ENCODE assay signal across 1 cellular context in the genomic region with DNA sequence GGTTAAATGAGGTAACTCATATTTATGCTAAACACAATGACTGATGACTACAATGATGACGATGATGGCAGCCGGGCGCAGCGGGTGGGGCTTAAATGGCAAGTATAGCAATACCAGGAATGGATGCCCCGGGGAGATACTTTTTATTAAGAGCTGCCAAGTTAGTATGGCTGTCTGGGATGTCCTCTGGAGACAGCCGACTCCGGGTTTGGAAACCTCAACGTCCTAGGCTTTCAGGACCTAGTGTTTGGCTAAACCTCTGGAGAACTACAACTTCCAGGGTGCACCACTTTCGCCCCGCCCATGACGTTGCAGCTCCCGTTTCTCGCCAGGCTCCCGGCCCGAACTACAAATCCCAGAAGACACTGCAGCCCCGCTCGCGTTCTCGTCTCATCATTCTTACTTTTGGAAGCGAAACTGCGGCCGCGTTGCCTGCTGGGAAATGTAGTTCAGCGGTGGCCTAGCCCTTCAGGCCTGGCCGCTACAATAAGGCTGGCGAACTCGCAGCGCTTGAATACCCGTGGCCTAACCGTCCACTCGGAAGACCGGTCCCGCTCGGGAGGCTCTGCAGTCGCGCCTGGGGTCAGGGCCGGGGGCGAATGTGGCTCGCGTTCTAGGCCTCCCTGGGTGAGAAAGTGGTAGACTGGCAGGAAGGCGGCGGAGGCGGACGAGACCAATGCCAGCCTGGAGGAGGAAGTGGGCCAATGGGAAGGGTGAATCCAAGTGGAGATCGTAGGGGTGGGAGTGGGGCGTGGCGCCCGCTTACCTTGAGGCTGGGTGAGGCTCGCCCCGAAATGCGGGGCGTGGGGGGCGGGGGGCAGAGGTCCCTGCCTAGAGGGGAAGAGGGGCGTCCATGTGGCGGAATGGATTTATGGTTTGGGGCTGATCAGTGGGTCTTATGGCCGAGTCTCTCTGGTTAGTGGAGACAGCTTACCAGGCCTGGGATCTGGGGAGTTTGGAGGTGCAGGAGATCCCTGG.
A peak's percentile ranks its signal among the peaks of the same experiment; 100 is the strongest.
TF ChIP-seq lines count a peak whose summit lies in the region.

A gene (plus strand): TSS at position 463 of the 978 bp plus-strand sequence. CDS start 2,221 bp downstream, outside the sequence.

TF ChIP-seq in K562, 482 proteins besides CTCF, POLR2A, EP300 and RAD21 (continued from another document and continues in another):
- TF ChIP-seq, protein P1, sequence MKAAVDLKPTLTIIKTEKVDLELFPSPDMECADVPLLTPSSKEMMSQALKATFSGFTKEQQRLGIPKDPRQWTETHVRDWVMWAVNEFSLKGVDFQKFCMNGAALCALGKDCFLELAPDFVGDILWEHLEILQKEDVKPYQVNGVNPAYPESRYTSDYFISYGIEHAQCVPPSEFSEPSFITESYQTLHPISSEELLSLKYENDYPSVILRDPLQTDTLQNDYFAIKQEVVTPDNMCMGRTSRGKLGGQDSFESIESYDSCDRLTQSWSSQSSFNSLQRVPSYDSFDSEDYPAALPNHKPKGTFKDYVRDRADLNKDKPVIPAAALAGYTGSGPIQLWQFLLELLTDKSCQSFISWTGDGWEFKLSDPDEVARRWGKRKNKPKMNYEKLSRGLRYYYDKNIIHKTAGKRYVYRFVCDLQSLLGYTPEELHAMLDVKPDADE (conservative IDR thresholded peaks at IDR 0.05; ENCODE audit: control insufficient read depth, low read depth, low read length): peak; percentile 97
- TF ChIP-seq TCF7L2 (IDR thresholded peaks at IDR 0.05; ENCODE audit: low read depth, low read length) (peak; percentile 85), ZNF584 (CRISPR knock-in tag; IDR thresholded peaks at IDR 0.05; ENCODE audit: low read depth) (peak; percentile 57; the same call in 1 of the 2 replicates), GTF2E2 (tag; IDR thresholded peaks at IDR 0.05) (no peak), PHF8 (IDR thresholded peaks at IDR 0.05; ENCODE audit: borderline replicate concordance, low read length) (peak; percentile 90; the same call in 1 of the 2 replicates), ZNF143 (CRISPR knock-in tag; IDR thresholded peaks at IDR 0.05) (peak; percentile 99), RB1 (IDR thresholded peaks at IDR 0.05; ENCODE audit: low read depth) (peak; percentile 3; the same call in 1 of the 2 replicates), KLF1 (tag; IDR thresholded peaks at IDR 0.05) (peak; percentile 80), ETV5 (CRISPR knock-in tag; IDR thresholded peaks at IDR 0.05; ENCODE audit: low read depth) (peak; percentile 40; the same call in 1 of the 2 replicates), ELF1 (tag; IDR thresholded peaks at IDR 0.05) (peak; percentile 53), FOXP1 (CRISPR knock-in tag; IDR thresholded peaks at IDR 0.05) (peak; percentile 72; the same call in 1 of the 2 replicates), HCFC1 (IDR thresholded peaks at IDR 0.05; ENCODE audit: low read depth, low read length) (peak; percentile 95), SUPT5H (IDR thresholded peaks at IDR 0.05) (peak; percentile 73), SP1 (CRISPR knock-in tag; IDR thresholded peaks at IDR 0.05) (peak; percentile 94), TAF1 (IDR thresholded peaks at IDR 0.05; ENCODE audit: control insufficient read depth, extremely low read depth, insufficient read depth, low read length, severe bottlenecking) (peak; percentile 51), NONO (IDR thresholded peaks at IDR 0.05; ENCODE audit: low read depth in 2 of 2, low read length in 1 of 2) (peak in 1 of 2 experiments; percentile 95; a peak in 2 of 4 replicates), HDAC1 (IDR thresholded peaks at IDR 0.05) (peak in 1 of 2 experiments; percentile 77; a peak in 2 of 4 replicates), NR2C1 (IDR thresholded peaks at IDR 0.05) (no peak), NR2C1 (tag; IDR thresholded peaks at IDR 0.05) (peak; percentile 72), YY1 (IDR thresholded peaks at IDR 0.05; ENCODE audit: borderline replicate concordance in 1 of 3, control insufficient read depth in 1 of 3, extremely low read depth in 1 of 3, insufficient read depth in 3 of 3, insufficient read length in 1 of 3, insufficient replicate concordance in 2 of 3, low read depth in 1 of 3, low read length in 2 of 3) (peak in 2 of 3 experiments; percentile 40), HNRNPUL1 (IDR thresholded peaks at IDR 0.05; ENCODE audit: low read length) (no peak), FOXK2 (conservative IDR thresholded peaks at IDR 0.05 in 1 of 2, IDR thresholded peaks at IDR 0.05 in 1 of 2; ENCODE audit: low read depth in 2 of 2) (peak in 1 of 2 experiments; percentile 98; a peak in 2 of 4 replicates), POLR2AphosphoS5 (IDR thresholded peaks at IDR 0.05; ENCODE audit: control insufficient read depth, insufficient read depth, low read depth, low read length) (peak; percentile 40), ZNF408 (CRISPR knock-in tag; IDR thresholded peaks at IDR 0.05; ENCODE audit: low read depth) (no peak), GABPA (tag; conservative IDR thresholded peaks at IDR 0.05; ENCODE audit: low read depth) (peak; percentile 61), EP400 (IDR thresholded peaks at IDR 0.05) (peak; percentile 65), CBX5 (IDR thresholded peaks at IDR 0.05; ENCODE audit: borderline replicate concordance, low read depth) (no peak), C11orf30 (IDR thresholded peaks at IDR 0.05; ENCODE audit: low read depth) (peak; percentile 44), SPI1 (IDR thresholded peaks at IDR 0.05; ENCODE audit: borderline replicate concordance, low read depth, low read length) (peak; percentile 86), IRF2 (CRISPR knock-in tag; IDR thresholded peaks at IDR 0.05) (peak; percentile 86), FOXA3 (CRISPR knock-in tag; conservative IDR thresholded peaks at IDR 0.05 in 1 of 2, IDR thresholded peaks at IDR 0.05 in 1 of 2) (peak in 1 of 2 experiments; percentile 31; a peak in 1 of 4 replicates), JUN (IDR thresholded peaks at IDR 0.05; ENCODE audit: borderline replicate concordance, low read depth, low read length) (no peak), JUN (CRISPR knock-in tag; IDR thresholded peaks at IDR 0.05; ENCODE audit: borderline replicate concordance) (0 out of 2 replicates have a peak, but pooled peaks have one; percentile 35), TEAD1 (CRISPR knock-in tag; IDR thresholded peaks at IDR 0.05) (peak in 1 of 2 experiments; percentile 45; a peak in 1 of 4 replicates)
- TF ChIP-seq, protein P2, sequence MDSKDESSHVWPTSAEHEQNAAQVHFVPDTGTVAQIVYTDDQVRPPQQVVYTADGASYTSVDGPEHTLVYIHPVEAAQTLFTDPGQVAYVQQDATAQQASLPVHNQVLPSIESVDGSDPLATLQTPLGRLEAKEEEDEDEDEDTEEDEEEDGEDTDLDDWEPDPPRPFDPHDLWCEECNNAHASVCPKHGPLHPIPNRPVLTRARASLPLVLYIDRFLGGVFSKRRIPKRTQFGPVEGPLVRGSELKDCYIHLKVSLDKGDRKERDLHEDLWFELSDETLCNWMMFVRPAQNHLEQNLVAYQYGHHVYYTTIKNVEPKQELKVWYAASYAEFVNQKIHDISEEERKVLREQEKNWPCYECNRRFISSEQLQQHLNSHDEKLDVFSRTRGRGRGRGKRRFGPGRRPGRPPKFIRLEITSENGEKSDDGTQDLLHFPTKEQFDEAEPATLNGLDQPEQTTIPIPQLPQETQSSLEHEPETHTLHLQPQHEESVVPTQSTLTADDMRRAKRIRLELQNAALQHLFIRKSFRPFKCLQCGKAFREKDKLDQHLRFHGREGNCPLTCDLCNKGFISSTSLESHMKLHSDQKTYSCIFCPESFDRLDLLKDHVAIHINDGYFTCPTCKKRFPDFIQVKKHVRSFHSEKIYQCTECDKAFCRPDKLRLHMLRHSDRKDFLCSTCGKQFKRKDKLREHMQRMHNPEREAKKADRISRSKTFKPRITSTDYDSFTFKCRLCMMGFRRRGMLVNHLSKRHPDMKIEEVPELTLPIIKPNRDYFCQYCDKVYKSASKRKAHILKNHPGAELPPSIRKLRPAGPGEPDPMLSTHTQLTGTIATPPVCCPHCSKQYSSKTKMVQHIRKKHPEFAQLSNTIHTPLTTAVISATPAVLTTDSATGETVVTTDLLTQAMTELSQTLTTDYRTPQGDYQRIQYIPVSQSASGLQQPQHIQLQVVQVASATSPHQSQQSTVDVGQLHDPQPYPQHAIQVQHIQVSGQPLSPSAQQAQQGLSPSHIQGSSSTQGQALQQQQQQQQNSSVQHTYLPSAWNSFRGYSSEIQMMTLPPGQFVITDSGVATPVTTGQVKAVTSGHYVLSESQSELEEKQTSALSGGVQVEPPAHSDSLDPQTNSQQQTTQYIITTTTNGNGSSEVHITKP (IDR thresholded peaks at IDR 0.05; ENCODE audit: partially characterized antibody): peak; percentile 99
- TF ChIP-seq, protein P3, sequence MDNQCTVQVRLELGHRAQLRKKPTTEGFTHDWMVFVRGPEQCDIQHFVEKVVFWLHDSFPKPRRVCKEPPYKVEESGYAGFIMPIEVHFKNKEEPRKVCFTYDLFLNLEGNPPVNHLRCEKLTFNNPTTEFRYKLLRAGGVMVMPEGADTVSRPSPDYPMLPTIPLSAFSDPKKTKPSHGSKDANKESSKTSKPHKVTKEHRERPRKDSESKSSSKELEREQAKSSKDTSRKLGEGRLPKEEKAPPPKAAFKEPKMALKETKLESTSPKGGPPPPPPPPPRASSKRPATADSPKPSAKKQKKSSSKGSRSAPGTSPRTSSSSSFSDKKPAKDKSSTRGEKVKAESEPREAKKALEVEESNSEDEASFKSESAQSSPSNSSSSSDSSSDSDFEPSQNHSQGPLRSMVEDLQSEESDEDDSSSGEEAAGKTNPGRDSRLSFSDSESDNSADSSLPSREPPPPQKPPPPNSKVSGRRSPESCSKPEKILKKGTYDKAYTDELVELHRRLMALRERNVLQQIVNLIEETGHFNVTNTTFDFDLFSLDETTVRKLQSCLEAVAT (IDR thresholded peaks at IDR 0.05): peak in 1 of 2 experiments; percentile 12; a peak in 1 of 4 replicates
- TF ChIP-seq, protein P4, sequence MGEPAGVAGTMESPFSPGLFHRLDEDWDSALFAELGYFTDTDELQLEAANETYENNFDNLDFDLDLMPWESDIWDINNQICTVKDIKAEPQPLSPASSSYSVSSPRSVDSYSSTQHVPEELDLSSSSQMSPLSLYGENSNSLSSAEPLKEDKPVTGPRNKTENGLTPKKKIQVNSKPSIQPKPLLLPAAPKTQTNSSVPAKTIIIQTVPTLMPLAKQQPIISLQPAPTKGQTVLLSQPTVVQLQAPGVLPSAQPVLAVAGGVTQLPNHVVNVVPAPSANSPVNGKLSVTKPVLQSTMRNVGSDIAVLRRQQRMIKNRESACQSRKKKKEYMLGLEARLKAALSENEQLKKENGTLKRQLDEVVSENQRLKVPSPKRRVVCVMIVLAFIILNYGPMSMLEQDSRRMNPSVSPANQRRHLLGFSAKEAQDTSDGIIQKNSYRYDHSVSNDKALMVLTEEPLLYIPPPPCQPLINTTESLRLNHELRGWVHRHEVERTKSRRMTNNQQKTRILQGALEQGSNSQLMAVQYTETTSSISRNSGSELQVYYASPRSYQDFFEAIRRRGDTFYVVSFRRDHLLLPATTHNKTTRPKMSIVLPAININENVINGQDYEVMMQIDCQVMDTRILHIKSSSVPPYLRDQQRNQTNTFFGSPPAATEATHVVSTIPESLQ (CRISPR knock-in tag; IDR thresholded peaks at IDR 0.05): no peak
- TF ChIP-seq, protein P5, sequence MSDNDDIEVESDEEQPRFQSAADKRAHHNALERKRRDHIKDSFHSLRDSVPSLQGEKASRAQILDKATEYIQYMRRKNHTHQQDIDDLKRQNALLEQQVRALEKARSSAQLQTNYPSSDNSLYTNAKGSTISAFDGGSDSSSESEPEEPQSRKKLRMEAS (CRISPR knock-in tag; IDR thresholded peaks at IDR 0.05): peak; percentile 61
- TF ChIP-seq, protein P6, sequence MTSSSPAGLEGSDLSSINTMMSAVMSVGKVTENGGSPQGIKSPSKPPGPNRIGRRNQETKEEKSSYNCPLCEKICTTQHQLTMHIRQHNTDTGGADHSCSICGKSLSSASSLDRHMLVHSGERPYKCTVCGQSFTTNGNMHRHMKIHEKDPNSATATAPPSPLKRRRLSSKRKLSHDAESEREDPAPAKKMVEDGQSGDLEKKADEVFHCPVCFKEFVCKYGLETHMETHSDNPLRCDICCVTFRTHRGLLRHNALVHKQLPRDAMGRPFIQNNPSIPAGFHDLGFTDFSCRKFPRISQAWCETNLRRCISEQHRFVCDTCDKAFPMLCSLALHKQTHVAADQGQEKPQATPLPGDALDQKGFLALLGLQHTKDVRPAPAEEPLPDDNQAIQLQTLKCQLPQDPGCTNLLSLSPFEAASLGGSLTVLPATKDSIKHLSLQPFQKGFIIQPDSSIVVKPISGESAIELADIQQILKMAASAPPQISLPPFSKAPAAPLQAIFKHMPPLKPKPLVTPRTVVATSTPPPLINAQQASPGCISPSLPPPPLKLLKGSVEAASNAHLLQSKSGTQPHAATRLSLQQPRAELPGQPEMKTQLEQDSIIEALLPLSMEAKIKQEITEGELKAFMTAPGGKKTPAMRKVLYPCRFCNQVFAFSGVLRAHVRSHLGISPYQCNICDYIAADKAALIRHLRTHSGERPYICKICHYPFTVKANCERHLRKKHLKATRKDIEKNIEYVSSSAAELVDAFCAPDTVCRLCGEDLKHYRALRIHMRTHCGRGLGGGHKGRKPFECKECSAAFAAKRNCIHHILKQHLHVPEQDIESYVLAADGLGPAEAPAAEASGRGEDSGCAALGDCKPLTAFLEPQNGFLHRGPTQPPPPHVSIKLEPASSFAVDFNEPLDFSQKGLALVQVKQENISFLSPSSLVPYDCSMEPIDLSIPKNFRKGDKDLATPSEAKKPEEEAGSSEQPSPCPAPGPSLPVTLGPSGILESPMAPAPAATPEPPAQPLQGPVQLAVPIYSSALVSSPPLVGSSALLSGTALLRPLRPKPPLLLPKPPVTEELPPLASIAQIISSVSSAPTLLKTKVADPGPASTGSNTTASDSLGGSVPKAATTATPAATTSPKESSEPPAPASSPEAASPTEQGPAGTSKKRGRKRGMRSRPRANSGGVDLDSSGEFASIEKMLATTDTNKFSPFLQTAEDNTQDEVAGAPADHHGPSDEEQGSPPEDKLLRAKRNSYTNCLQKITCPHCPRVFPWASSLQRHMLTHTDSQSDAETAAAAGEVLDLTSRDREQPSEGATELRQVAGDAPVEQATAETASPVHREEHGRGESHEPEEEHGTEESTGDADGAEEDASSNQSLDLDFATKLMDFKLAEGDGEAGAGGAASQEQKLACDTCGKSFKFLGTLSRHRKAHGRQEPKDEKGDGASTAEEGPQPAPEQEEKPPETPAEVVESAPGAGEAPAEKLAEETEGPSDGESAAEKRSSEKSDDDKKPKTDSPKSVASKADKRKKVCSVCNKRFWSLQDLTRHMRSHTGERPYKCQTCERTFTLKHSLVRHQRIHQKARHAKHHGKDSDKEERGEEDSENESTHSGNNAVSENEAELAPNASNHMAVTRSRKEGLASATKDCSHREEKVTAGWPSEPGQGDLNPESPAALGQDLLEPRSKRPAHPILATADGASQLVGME (CRISPR knock-in tag; IDR thresholded peaks at IDR 0.05): no peak
- TF ChIP-seq, protein P7, sequence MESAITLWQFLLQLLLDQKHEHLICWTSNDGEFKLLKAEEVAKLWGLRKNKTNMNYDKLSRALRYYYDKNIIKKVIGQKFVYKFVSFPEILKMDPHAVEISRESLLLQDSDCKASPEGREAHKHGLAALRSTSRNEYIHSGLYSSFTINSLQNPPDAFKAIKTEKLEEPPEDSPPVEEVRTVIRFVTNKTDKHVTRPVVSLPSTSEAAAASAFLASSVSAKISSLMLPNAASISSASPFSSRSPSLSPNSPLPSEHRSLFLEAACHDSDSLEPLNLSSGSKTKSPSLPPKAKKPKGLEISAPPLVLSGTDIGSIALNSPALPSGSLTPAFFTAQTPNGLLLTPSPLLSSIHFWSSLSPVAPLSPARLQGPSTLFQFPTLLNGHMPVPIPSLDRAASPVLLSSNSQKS (CRISPR knock-in tag; IDR thresholded peaks at IDR 0.05): no peak
